9 cellular contexts compared by ENCODE assay signal in genomic region chr3:149377408-149378111, GRCh38. TPM values are rescaled to one million over a fixed set of nuclear protein-coding genes. Genes with fewer than 3 reads are reported as not detected.
DNase-seq lines count a peak whose midpoint lies in the region; ATAC-seq and TF ChIP-seq lines count a peak whose summit lies in the region.
"Had no signal": no experiment of that assay in that cellular context is flagged by ENCODE, and none has a peak within 500 bp of the region (broad histone marks: within the 10 kb centered on the region; RNA-seq: fewer than 3 reads in every experiment).

Gene TM4SF1, minus strand, starts transcription at chr3:149377649. Its CDS starts 102 bp downstream, at chr3:149377547.

- ATAC-seq in lower lobe of right lung: peak; percentile 91 to 93
- ATAC-seq in naive thymus-derived CD8-positive, alpha-beta T cell: no peak

- H3K27ac ChIP-seq in lower lobe of right lung: peak within 1 kb of the TSS; percentile 89
- peak within 1 kb of the TSS; percentile 52 for H3K27ac ChIP-seq in urinary bladder (ENCODE audit: low read depth)

- TF ChIP-seq CTCF in AG10803 (conservative IDR thresholded peaks at IDR 0.05; ENCODE audit: low read length) (no peak), chondrocyte (IDR thresholded peaks at IDR 0.05) (no peak), lower lobe of right lung (IDR thresholded peaks at IDR 0.05) (no peak), GM10266 (IDR thresholded peaks at IDR 0.05; ENCODE audit: control insufficient read depth, insufficient read depth, low read depth, missing control alignments) (no peak), GM13976 (IDR thresholded peaks at IDR 0.05; ENCODE audit: borderline replicate concordance, control extremely low read depth, extremely low read depth, insufficient read depth, missing control alignments) (no peak)

- in situ Hi-C loops in GM13976 (cut with MboI; ENCODE audit: low sequenced_read_pairs, unreplicated experiment): no loop called here

- peaks cover 66% of the 10 kb centered on the region for H3K4me1 Mint-ChIP-seq in chondrocyte (ENCODE audit: low read depth)
- H3K4me1 Mint-ChIP-seq in naive thymus-derived CD8-positive, alpha-beta T cell: peaks cover 0 to 2% (median 0%) of the 10 kb centered on the region in 4 donors

- H3K27me3 Mint-ChIP-seq in chondrocyte (ENCODE audit: low read depth): no peaks in the 10 kb centered on the region
- H3K27me3 Mint-ChIP-seq in naive thymus-derived CD8-positive, alpha-beta T cell: peaks cover 8 to 23% (median 8%) of the 10 kb centered on the region in 5 donors

- DNase-seq in AG10803 (ENCODE audit: low read depth): peak; percentile 74
- DNase-seq in NCI-H2029 treated with DMSO at 0.1 percent for 48 hours (lab: John Stamatoyannopoulos, UW): peak; percentile 92
- no peak for DNase-seq in chondrocyte (ENCODE audit: low spot score)
- DNase-seq in lower lobe of right lung: peak; percentile 61
- no peak for DNase-seq in naive thymus-derived CD8-positive, alpha-beta T cell
- DNase-seq in GM10266 (ENCODE audit: extremely low spot score): no peak
- no peak for DNase-seq in GM13976 (ENCODE audit: low spot score)

- no peaks in the 10 kb centered on the region for H3K9me3 ChIP-seq in lower lobe of right lung

- peak within 1 kb of the TSS; percentile 75 for H3K4me3 Mint-ChIP-seq in chondrocyte (ENCODE audit: unreplicated experiment)
- peak within 1 kb of the TSS in 1 of 10 donors; percentile 15 for H3K4me3 Mint-ChIP-seq in naive thymus-derived CD8-positive, alpha-beta T cell
- H3K4me3 Mint-ChIP-seq: activated naive CD8-positive, alpha-beta T cell had no signal

- peak within 1 kb of the TSS; percentile 37 for H3K4me3 ChIP-seq in AG10803 (ENCODE audit: low read length)
- peak within 1 kb of the TSS; percentile 58 for H3K4me3 ChIP-seq in lower lobe of right lung
- H3K4me3 ChIP-seq in urinary bladder (ENCODE audit: low read depth, low read length): peak within 1 kb of the TSS; percentile 26

- peak within 1 kb of the TSS; percentile 93 for H3K27ac Mint-ChIP-seq in chondrocyte (ENCODE audit: unreplicated experiment)
- H3K27ac Mint-ChIP-seq in naive thymus-derived CD8-positive, alpha-beta T cell: no peak within 1 kb of the TSS
- H3K27ac Mint-ChIP-seq: activated naive CD8-positive, alpha-beta T cell had no signal

- intact Hi-C loops in lower lobe of right lung (cut with DNase I): no loop called here

- H3K9me3 Mint-ChIP-seq in chondrocyte (ENCODE audit: low read depth): no peaks in the 10 kb centered on the region
- peaks cover 0 to 5% (median 0%) of the 10 kb centered on the region in 9 donors for H3K9me3 Mint-ChIP-seq in naive thymus-derived CD8-positive, alpha-beta T cell

- H3K27me3 ChIP-seq in lower lobe of right lung (ENCODE audit: low read depth): no peaks in the 10 kb centered on the region

- 59% methylated on average over 13 of the region's 13 CpGs for WGBS in urinary bladder

- peaks cover 54% of the 10 kb centered on the region for H3K4me1 ChIP-seq in lower lobe of right lung
- H3K4me1 ChIP-seq in urinary bladder (ENCODE audit: insufficient read depth): no peaks in the 10 kb centered on the region

- H3K36me3 ChIP-seq in lower lobe of right lung: peaks cover 16% of the 10 kb centered on the region
- no peaks in the 10 kb centered on the region for H3K36me3 ChIP-seq in urinary bladder (ENCODE audit: insufficient read depth)

- POLR2A ChIA-PET in naive thymus-derived CD8-positive, alpha-beta T cell (lab: Charles Lee): no interaction called here

- peaks cover 8% of the 10 kb centered on the region for H3K36me3 Mint-ChIP-seq in chondrocyte (ENCODE audit: low read depth)
- H3K36me3 Mint-ChIP-seq in naive thymus-derived CD8-positive, alpha-beta T cell: peaks cover 0 to 2% (median 0%) of the 10 kb centered on the region in 3 donors
- H3K36me3 Mint-ChIP-seq: activated naive CD8-positive, alpha-beta T cell had no signal

RNA-seq across cellular contexts. Expression of gene TM4SF1, which starts in this region (rescaled TPM):
- total RNA-seq in chondrocyte (42.8 to 60.3 TPM (median 59.9 TPM) in 3 replicates), lower lobe of right lung (146 TPM), urinary bladder (124 TPM)
- 64.8 TPM for polyA plus RNA-seq in urinary bladder
- not detected for total RNA-seq in naive thymus-derived CD8-positive, alpha-beta T cell
- not detected for polyA plus RNA-seq in naive thymus-derived CD8-positive, alpha-beta T cell

Comparison
In these comparisons a context has a peak if more than half of its experiments do, and no peak if none do; other contexts are left out.
1. RNA of gene TM4SF1 (total RNA-seq): 146 TPM in lower lobe of right lung (single experiment), 124 TPM in urinary bladder (single experiment) and 42.8 to 60.3 TPM in chondrocyte; not detected in naive thymus-derived CD8-positive, alpha-beta T cell; every median in the first group is over 10 times any median in the second.
2. RNA of gene TM4SF1 (polyA plus RNA-seq): 64.8 TPM in urinary bladder (single experiment); not detected in naive thymus-derived CD8-positive, alpha-beta T cell; every median in the first group is over 10 times any median in the second.
3. DNase-seq: peak in AG10803 (single experiment), NCI-H2029 treated with DMSO at 0.1 percent for 48 hours (single experiment) and lower lobe of right lung (single experiment); none in chondrocyte (single experiment), naive thymus-derived CD8-positive, alpha-beta T cell (0 of 10), GM10266 (single experiment) and GM13976 (single experiment).
4. ATAC-seq: peak in lower lobe of right lung (2 of 2); none in naive thymus-derived CD8-positive, alpha-beta T cell (0 of 2).
5. Peak in every context shown above with its lines, with median percentiles within 50 percentile points of each other: H3K4me3 ChIP-seq.